10 cellular contexts compared by ENCODE assay signal in the genomic region with DNA sequence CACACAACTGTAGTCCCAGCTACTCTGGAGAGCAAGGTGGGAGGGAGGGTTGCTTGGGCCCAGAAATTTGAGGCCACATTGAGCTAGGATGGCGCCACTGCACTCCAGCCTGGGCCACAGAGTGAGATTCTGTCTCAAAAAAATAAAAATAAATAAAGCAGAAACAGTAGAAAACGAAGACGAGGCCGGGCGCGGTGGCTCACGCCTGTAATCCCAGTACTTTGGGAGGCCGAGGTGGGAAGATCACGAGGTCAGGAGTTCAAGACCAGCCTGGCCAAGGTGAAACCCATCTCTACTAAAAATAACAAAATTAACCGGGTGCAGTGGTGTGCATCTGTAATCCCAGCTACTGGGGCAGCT. TPM values are rescaled to one million over a fixed set of nuclear protein-coding genes. Genes with fewer than 3 reads are reported as not detected.
DNase-seq lines count a peak whose midpoint lies in the region; ATAC-seq and TF ChIP-seq lines count a peak whose summit lies in the region.
"Not testable (repeated sequence)": the region's sequence is repeated elsewhere in the genome, so short reads cannot be mapped to it uniquely, and the experiment has no call there.
"Had no signal": no experiment of that assay in that cellular context is flagged by ENCODE, and none has a peak within 500 bp of the region (broad histone marks: within the 10 kb centered on the region; RNA-seq: fewer than 3 reads in every experiment).

No MANE protein-coding gene starts in this region.

- H3K27me3 Mint-ChIP-seq in GM23338 (ENCODE audit: insufficient read depth, low read depth, poor library complexity); activated T-cell treated with anti-CD3 and anti-CD28 coated beads, Interleukin-2, amount 50 U/mL, for 72 hours (ENCODE audit: low read depth); chondrocyte (ENCODE audit: low read depth); naive B cell: not testable (repeated sequence)

- not testable (repeated sequence) for H3K4me1 ChIP-seq in A673 (ENCODE audit: insufficient read depth, low read length, poor library complexity, severe bottlenecking); GM23338 (ENCODE audit: insufficient read depth); PC-9 (replicated peaks; ENCODE audit: insufficient read depth)
- peaks cover 0 to 14% (median 8%) of the 10 kb centered on the region in 9 donors for H3K4me1 ChIP-seq in heart right ventricle
- H3K4me1 ChIP-seq in skeletal muscle tissue (ENCODE audit: control insufficient read depth in 3 of 3, insufficient read depth in 3 of 3, low read length in 3 of 3) = peaks cover 10 to 17% (median 16%) of the 10 kb centered on the region in 3 donors

- H3K27ac ChIP-seq in A673 (ENCODE audit: low read depth, low read length, poor library complexity, severe bottlenecking) = peak overlapping the region; percentile 92
- not testable (repeated sequence) for H3K27ac ChIP-seq in GM23338 (ENCODE audit: low read depth); PC-9
- H3K27ac ChIP-seq in heart right ventricle = peak overlapping the region in 8 of 10 donors; percentile 83 to 95 (median 92)
- H3K27ac ChIP-seq in skeletal muscle tissue (ENCODE audit: low read depth, low read length) = peak overlapping the region; percentile 77

- not testable (repeated sequence) for BruUV-seq in A673 (replicated peaks; lab: Mats Ljungman, UMichigan); PC-9 (replicated peaks; lab: Mats Ljungman, UMichigan)

- H3F3A ChIP-seq in GM23338 (replicated peaks; ENCODE audit: low read depth); PC-9 (ENCODE audit: insufficient read depth, low read depth): not testable (repeated sequence)

- POLR2A ChIA-PET in A673 (lab: Charles Lee; ENCODE audit: low non-redundant PET) (interaction anchor here (0.9 kb wide), 1 partner anchor 12 kb away, joined by 11 read pairs; a partner anchor contains a TSS), PC-9 (lab: Charles Lee; ENCODE audit: unreplicated experiment) (interaction anchor here (0.6 to 1.0 kb wide), 2 partner anchors 12 to 476 kb away, joined by 3 read pairs; a partner anchor contains a TSS)

- H3K79me2 ChIP-seq in GM23338 (replicated peaks; ENCODE audit: insufficient read depth); PC-9 (ENCODE audit: low read depth): not testable (repeated sequence)

- intact Hi-C loops in A673 (cut with micrococcal nuclease; ENCODE audit: unreplicated experiment); PC-9 (cut with micrococcal nuclease; ENCODE audit: unreplicated experiment): not testable (repeated sequence)
- intact Hi-C loops in heart right ventricle (cut with DNase I) = loop anchor here in 2 of 10 donors (1.0 to 5.0 kb wide), 2 partner anchors 11 to 144 kb away; a partner anchor contains a TSS

- H3K36me3 ChIP-seq in A673 (ENCODE audit: insufficient read depth, low read length, poor library complexity, severe bottlenecking) (peaks cover 15% of the 10 kb centered on the region), heart right ventricle (peaks cover 0 to 32% (median 18%) of the 10 kb centered on the region in 9 donors), skeletal muscle tissue (ENCODE audit: control insufficient read depth in 3 of 3, insufficient read depth in 3 of 3, low read length in 3 of 3) (peaks cover 7 to 11% (median 10%) of the 10 kb centered on the region in 3 donors)
- not testable (repeated sequence) for H3K36me3 ChIP-seq in GM23338 (ENCODE audit: insufficient read depth); PC-9 (ENCODE audit: low read depth)

- peak overlapping the region; percentile 88 for H3K4me3 Mint-ChIP-seq in GM23338
- H3K4me3 Mint-ChIP-seq in activated T-cell treated with anti-CD3 and anti-CD28 coated beads, Interleukin-2, amount 50 U/mL, for 72 hours = peak overlapping the region; percentile 95 to 100
- peak overlapping the region; percentile 88 for H3K4me3 Mint-ChIP-seq in chondrocyte (ENCODE audit: unreplicated experiment)
- H3K4me3 Mint-ChIP-seq in naive B cell = peak overlapping the region; percentile 85 to 96 (median 92)

- DNase-seq in A673 (ENCODE audit: low spot score); GM23338 (ENCODE audit: low spot score); PC-9; activated T-cell treated with anti-CD3 and anti-CD28 coated beads, Interleukin-2, amount 50 U/mL, for 72 hours; chondrocyte (ENCODE audit: low spot score); heart right ventricle; naive B cell: not testable (repeated sequence)

- not testable (repeated sequence) for H3K27me3 ChIP-seq in A673 (replicated peaks; ENCODE audit: insufficient read depth, low read depth, low read length, poor library complexity); GM23338 (ENCODE audit: insufficient read depth); PC-9 (ENCODE audit: insufficient read depth, low read depth); heart right ventricle; skeletal muscle tissue (ENCODE audit: control insufficient read depth in 3 of 3, insufficient read depth in 3 of 3, low read length in 3 of 3)

- H3K9me2 ChIP-seq in GM23338 (ENCODE audit: insufficient read depth); PC-9 (ENCODE audit: insufficient read depth): not testable (repeated sequence)

- not testable (repeated sequence) for H3K4me2 ChIP-seq in GM23338
- peak overlapping the region; percentile 38; the same call in 1 of the 2 replicates for H3K4me2 ChIP-seq in PC-9

- 92 to 93% methylated on average over 10 of the region's 10 CpGs for WGBS in heart right ventricle, 2 donors

- 0 out of 2 replicates have a peak overlapping the region, but pooled peaks have one; percentile 63 for H2AFZ ChIP-seq in GM23338
- not testable (repeated sequence) for H2AFZ ChIP-seq in PC-9

- TF ChIP-seq CTCF in A673 (conservative IDR thresholded peaks at IDR 0.05; ENCODE audit: low read depth, low read length); GM23338 (conservative IDR thresholded peaks at IDR 0.05; ENCODE audit: low read depth in 2 of 2); PC-9 (conservative IDR thresholded peaks at IDR 0.05); chondrocyte (IDR thresholded peaks at IDR 0.05); heart right ventricle (IDR thresholded peaks at IDR 0.05): not testable (repeated sequence)

- peak overlapping the region in 2 of 3 donors; percentile 10 to 85 for H3K9ac ChIP-seq in skeletal muscle tissue (ENCODE audit: low read depth in 1 of 3, low read length in 3 of 3)

- H3K4me1 Mint-ChIP-seq in GM23338; chondrocyte (ENCODE audit: low read depth): not testable (repeated sequence)
- H3K4me1 Mint-ChIP-seq in activated T-cell treated with anti-CD3 and anti-CD28 coated beads, Interleukin-2, amount 50 U/mL, for 72 hours (ENCODE audit: low read depth) = peaks cover 15% of the 10 kb centered on the region
- peaks cover 12 to 20% (median 12%) of the 10 kb centered on the region in 3 donors for H3K4me1 Mint-ChIP-seq in naive B cell

- ATAC-seq in GM23338; activated T-cell treated with anti-CD3 and anti-CD28 coated beads, Interleukin-2, amount 50 U/mL, for 72 hours (replicated peaks in 1 of 2); heart right ventricle; naive B cell (ENCODE audit: low read depth in 2 of 2): not testable (repeated sequence)

- H3K9me3 Mint-ChIP-seq in GM23338 = peaks cover 11% of the 10 kb centered on the region; the same call in 2 of the 3 replicates
- H3K9me3 Mint-ChIP-seq in activated T-cell treated with anti-CD3 and anti-CD28 coated beads, Interleukin-2, amount 50 U/mL, for 72 hours; chondrocyte (ENCODE audit: low read depth); naive B cell: not testable (repeated sequence)

- H3K36me3 Mint-ChIP-seq in GM23338 (ENCODE audit: low read depth) = peaks cover 18% of the 10 kb centered on the region
- H3K36me3 Mint-ChIP-seq in activated T-cell treated with anti-CD3 and anti-CD28 coated beads, Interleukin-2, amount 50 U/mL, for 72 hours (ENCODE audit: insufficient read depth in 2 of 2); chondrocyte (ENCODE audit: low read depth); naive B cell: not testable (repeated sequence)

- CTCF ChIA-PET in A673 (lab: Charles Lee) = interaction anchor here (1.0 kb wide), 1 partner anchor 235 kb away, joined by 3 read pairs; no protein-coding TSS in a partner anchor
- CTCF ChIA-PET in PC-9 (lab: Charles Lee) = not testable (repeated sequence)

- H4K20me1 ChIP-seq in GM23338 (replicated peaks; ENCODE audit: insufficient read depth); PC-9 (ENCODE audit: insufficient read depth): not testable (repeated sequence)

- not testable (repeated sequence) for H3K9me3 ChIP-seq in A673 (ENCODE audit: low read depth, low read length, poor library complexity, severe bottlenecking); PC-9 (ENCODE audit: insufficient read depth, low read depth); heart right ventricle; skeletal muscle tissue (ENCODE audit: control insufficient read depth in 3 of 3, low read length in 3 of 3)

- peak overlapping the region; percentile 89 for H3K4me3 ChIP-seq in A673 (ENCODE audit: low read depth, low read length, poor library complexity, severe bottlenecking)
- H3K4me3 ChIP-seq in GM23338 = peak overlapping the region; percentile 79; the same call in 1 of the 2 replicates
- H3K4me3 ChIP-seq in PC-9 = peak overlapping the region; percentile 61; the same call in 1 of the 2 replicates
- H3K4me3 ChIP-seq in heart right ventricle = peak overlapping the region in 9 of 10 donors; percentile 71 to 99 (median 91)
- H3K4me3 ChIP-seq in skeletal muscle tissue (ENCODE audit: low read length in 3 of 3) = peak overlapping the region; percentile 49 to 91 (median 51)

- H3K27ac Mint-ChIP-seq in GM23338; activated T-cell treated with anti-CD3 and anti-CD28 coated beads, Interleukin-2, amount 50 U/mL, for 72 hours; chondrocyte (ENCODE audit: unreplicated experiment): not testable (repeated sequence)
- peak overlapping the region in 1 of 6 donors; percentile 91 for H3K27ac Mint-ChIP-seq in naive B cell

RNA-seq across cellular contexts. Expression of a gene that starts 0.5 kb away (rescaled TPM):
- 127 and 133 TPM in 2 replicates for total RNA-seq in A673 (2021)
- total RNA-seq in GM23338 (2014; rRNA removed; shearing (Covaris generic)) = 96.7 and 110 TPM in 2 replicates
- polyA plus RNA-seq in GM23338 (2016; fragmentation: Nextera tagmentation; extraction: Ambion mirVana) = 65.7 and 76.4 TPM in 2 replicates
- 63.7 and 65.3 TPM in 2 replicates for total RNA-seq in PC-9 (2021)
- total RNA-seq in activated T-cell treated with anti-CD3 and anti-CD28 coated beads, Interleukin-2, amount 50 U/mL, for 72 hours = 100 to 1,000 TPM; 147 to 168 TPM
- total RNA-seq in chondrocyte = 66.5 to 74.6 TPM (median 68.3 TPM) in 3 replicates
- total RNA-seq in heart right ventricle = 10 to 100 TPM; 46.0 to 90.0 (median 60.0) TPM
- 100 to 1,000 TPM in 1 of 2 donors, 10 to 100 TPM in 1; 53.2 to 131 TPM for polyA plus RNA-seq in heart right ventricle
- polyA plus RNA-seq in naive B cell (ENCODE audit: low read depth in 6 of 6) = 100 to 1,000 TPM in 3 of 6 donors, 10 to 100 TPM in 3; 86.7 to 145 (median 102) TPM
- 29.7 TPM for total RNA-seq in skeletal muscle tissue

RNA-seq across cellular contexts. Expression of a gene that starts 11.8 kb away (rescaled TPM):
- total RNA-seq in A673 (2021) (30.6 and 37.1 TPM in 2 replicates), PC-9 (2021) (53.6 and 75.7 TPM in 2 replicates), chondrocyte (46.0 to 74.3 TPM (median 71.7 TPM) in 3 replicates), heart right ventricle (100 to 1,000 TPM; 134 to 221 (median 171) TPM), skeletal muscle tissue (75.2 TPM)
- 52.0 and 75.4 TPM in 2 replicates for total RNA-seq in GM23338 (2014; rRNA removed; shearing (Covaris generic))
- polyA plus RNA-seq in GM23338 (2016; fragmentation: Nextera tagmentation; extraction: Ambion mirVana) (66.3 and 76.1 TPM in 2 replicates), heart right ventricle (100 to 1,000 TPM; 108 to 159 TPM), naive B cell (ENCODE audit: low read depth in 6 of 6) (10 to 100 TPM; 52.8 to 77.4 (median 70.5) TPM)
- 10 to 100 TPM; 60.5 to 65.2 TPM for total RNA-seq in activated T-cell treated with anti-CD3 and anti-CD28 coated beads, Interleukin-2, amount 50 U/mL, for 72 hours

RNA-seq across cellular contexts. Expression of a gene that starts 14.9 kb away (rescaled TPM):
- 3.4 and 3.6 TPM in 2 replicates for total RNA-seq in A673 (2021)
- total RNA-seq in GM23338 (2014; rRNA removed; shearing (Covaris generic)) = 0.93 and 1.2 TPM in 2 replicates
- polyA plus RNA-seq in GM23338 (2016; fragmentation: Nextera tagmentation; extraction: Ambion mirVana) = 0.82 and 1.5 TPM in 2 replicates
- 1.3 TPM in 2 replicates for total RNA-seq in PC-9 (2021)
- total RNA-seq in activated T-cell treated with anti-CD3 and anti-CD28 coated beads, Interleukin-2, amount 50 U/mL, for 72 hours = 1 to 10 TPM; 2.4 to 3.1 TPM
- 2.8 to 3.4 TPM (median 3.1 TPM) in 3 replicates for total RNA-seq in chondrocyte
- 1 to 10 TPM in 1 of 10 donors, under 1 TPM in 9; 0.36 to 1.4 (median 0.61) TPM for total RNA-seq in heart right ventricle
- polyA plus RNA-seq in heart right ventricle = under 1 TPM; 0.88 to 0.99 TPM
- polyA plus RNA-seq in naive B cell (ENCODE audit: low read depth in 6 of 6) = under 1 TPM; 0.35 to 0.56 (median 0.49) TPM
- total RNA-seq in skeletal muscle tissue = 1.0 TPM

RNA-seq across cellular contexts. Expression of a gene that starts 27.4 kb away (rescaled TPM):
- not detected in 2 replicates for total RNA-seq in A673 (2021)
- total RNA-seq in GM23338 (2014; rRNA removed; shearing (Covaris generic)) = not detected in 2 replicates
- polyA plus RNA-seq in GM23338 (2016; fragmentation: Nextera tagmentation; extraction: Ambion mirVana) = not detected in 2 replicates
- total RNA-seq in PC-9 (2021) = not detected in 2 replicates
- under 1 TPM in 1 of 2 donors, not detected in 1; 0.34 TPM for total RNA-seq in activated T-cell treated with anti-CD3 and anti-CD28 coated beads, Interleukin-2, amount 50 U/mL, for 72 hours
- not detected in 3 replicates for total RNA-seq in chondrocyte
- total RNA-seq in heart right ventricle = not detected
- polyA plus RNA-seq in heart right ventricle = not detected
- not detected for polyA plus RNA-seq in naive B cell (ENCODE audit: low read depth in 6 of 6)
- 0.52 TPM for total RNA-seq in skeletal muscle tissue
- total RNA-seq: HT-29, Right ventricle myocardium inferior had no signal

RNA-seq across cellular contexts. Expression of a gene that starts 32.1 kb away (rescaled TPM):
- total RNA-seq in A673 (2021) = 100 and 106 TPM in 2 replicates
- 44.4 and 65.5 TPM in 2 replicates for total RNA-seq in GM23338 (2014; rRNA removed; shearing (Covaris generic))
- 62.1 and 76.1 TPM in 2 replicates for polyA plus RNA-seq in GM23338 (2016; fragmentation: Nextera tagmentation; extraction: Ambion mirVana)
- total RNA-seq in PC-9 (2021) = 40.9 and 43.8 TPM in 2 replicates
- 10 to 100 TPM; 78.9 to 87.5 TPM for total RNA-seq in activated T-cell treated with anti-CD3 and anti-CD28 coated beads, Interleukin-2, amount 50 U/mL, for 72 hours
- total RNA-seq in chondrocyte = 58.8 to 64.0 TPM (median 60.4 TPM) in 3 replicates
- total RNA-seq in heart right ventricle = 10 to 100 TPM; 26.4 to 36.4 (median 30.8) TPM
- 10 to 100 TPM; 23.3 to 44.8 TPM for polyA plus RNA-seq in heart right ventricle
- polyA plus RNA-seq in naive B cell (ENCODE audit: low read depth in 6 of 6) = 10 to 100 TPM in 5 of 6 donors, 1 to 10 TPM in 1; 2.5 to 22.7 (median 18.1) TPM
- 36.5 TPM for total RNA-seq in skeletal muscle tissue
